Comparison of ENCODE assay signal across 9 cellular contexts in the genomic region with DNA sequence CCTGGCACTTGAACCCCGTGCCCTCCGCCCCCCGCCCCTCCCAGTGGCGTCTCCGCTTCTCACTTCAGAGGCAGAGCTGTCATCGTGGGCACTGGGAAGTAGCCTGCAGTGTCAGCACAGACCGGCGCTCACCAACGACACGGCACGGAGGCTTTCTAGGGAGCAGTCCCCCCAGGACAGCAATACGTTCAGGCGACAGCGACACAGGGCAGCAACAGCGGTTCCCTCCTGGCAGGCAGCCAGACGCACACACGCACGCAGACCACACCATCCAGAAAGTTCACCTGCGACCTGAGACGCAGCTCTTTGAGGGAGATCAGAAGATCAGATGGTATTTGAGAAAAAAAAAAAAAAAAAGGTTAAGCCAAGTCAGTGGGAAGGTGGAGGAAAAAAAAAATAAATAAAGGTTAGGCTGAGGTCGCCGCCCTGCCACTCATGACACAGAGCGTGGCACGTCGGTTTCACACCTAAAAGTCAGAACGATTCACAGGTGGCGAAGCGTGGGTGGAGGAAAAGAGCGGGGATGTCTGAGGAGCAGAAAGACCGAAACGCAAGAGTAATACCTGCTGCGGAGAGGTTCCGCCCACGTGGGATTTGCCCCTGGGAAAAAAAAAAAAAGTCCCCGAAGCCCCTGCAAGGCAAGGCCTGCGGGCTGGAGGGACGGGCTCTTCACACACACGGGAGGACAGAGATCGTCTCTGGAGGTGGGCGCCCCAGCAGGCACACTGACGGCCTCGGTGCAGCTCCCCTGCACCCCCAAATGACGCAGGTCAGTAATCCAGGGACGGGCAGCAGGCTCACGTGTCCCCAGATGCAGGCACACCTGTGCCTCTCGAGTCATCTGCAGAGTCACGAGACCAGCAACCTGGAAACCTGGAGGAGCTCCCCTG.
A peak's percentile ranks its signal among the peaks of the same experiment; 100 is the strongest.
DNase-seq lines count a peak whose midpoint lies in the region; ATAC-seq and TF ChIP-seq lines count a peak whose summit lies in the region.
"Had no signal": no experiment of that assay in that cellular context is flagged by ENCODE, and none has a peak within 500 bp of the region (broad histone marks: within the 10 kb centered on the region; RNA-seq: fewer than 3 reads in every experiment).

No MANE protein-coding gene starts in this region.

- TF ChIP-seq CTCF in MM.1S (IDR thresholded peaks at IDR 0.05; ENCODE audit: low read length) (no peak), uterus (IDR thresholded peaks at IDR 0.05) (no peak)

- H3K27ac Mint-ChIP-seq in activated T-helper 17 cell treated with anti-CD3 and anti-CD28 coated beads, Interleukin-2, amount 50 U/mL, for 72 hours = peak overlapping the region; percentile 84

- ATAC-seq in activated T-helper 17 cell treated with anti-CD3 and anti-CD28 coated beads, Interleukin-2, amount 50 U/mL, for 72 hours (replicated peaks) = peak; percentile 86
- ATAC-seq in HG02938 (IDR thresholded peaks at IDR 0.05; ENCODE audit: unreplicated experiment) = no peak
- ATAC-seq: A549 had no signal

- peak overlapping the region; percentile 98 for H3K4me2 ChIP-seq in MM.1S (ENCODE audit: low read depth, low read length)
- H3K4me2 ChIP-seq: A549 had no signal

- no peak overlapping the region for H2AFZ ChIP-seq in MM.1S (ENCODE audit: low read length)

- H3K9me3 ChIP-seq in MM.1S (replicated peaks; ENCODE audit: insufficient read depth, low read length) (no peaks in the 10 kb centered on the region), uterus (no peaks in the 10 kb centered on the region)
- H3K9me3 ChIP-seq: A549 had no signal

- H3K4me1 ChIP-seq in MM.1S (ENCODE audit: low read length) = peaks cover 25% of the 10 kb centered on the region
- no peaks in the 10 kb centered on the region for H3K4me1 ChIP-seq in uterus

- H3K27me3 ChIP-seq in MM.1S (replicated peaks; ENCODE audit: insufficient read depth, low read length) (no peaks in the 10 kb centered on the region), uterus (no peaks in the 10 kb centered on the region)

- H3K4me1 Mint-ChIP-seq in activated T-helper 17 cell treated with anti-CD3 and anti-CD28 coated beads, Interleukin-2, amount 50 U/mL, for 72 hours = peaks cover 16% of the 10 kb centered on the region

- no peaks in the 10 kb centered on the region for H3K36me3 ChIP-seq in MM.1S (replicated peaks; ENCODE audit: insufficient read depth, low read length)
- H3K36me3 ChIP-seq in uterus = no peaks in the 10 kb centered on the region

- DNase-seq in NCI-H1417 (lab: John Stamatoyannopoulos, UW) = peak; percentile 17 to 64 (median 31)
- DNase-seq in NCI-H1417 treated with DMSO at 0.1 percent for 48 hours (lab: John Stamatoyannopoulos, UW) = no peak
- DNase-seq in MM.1S = peak; percentile 96
- peak; percentile 82 to 89 for DNase-seq in stimulated activated CD4-positive, alpha-beta T cell treated with anti-CD3 and anti-CD28 coated beads, Interleukin-1b, Interleukin-23, amount 100 ng/mL, for 4 hours (ENCODE audit: low read depth in 2 of 2)
- no peak for DNase-seq in DMS153 treated with DMSO at 0.1 percent for 48 hours (lab: John Stamatoyannopoulos, UW; ENCODE audit: unreplicated experiment)
- DNase-seq in uterus = no peak

- intact Hi-C loops in uterus (cut with DNase I; ENCODE audit: low total_unique reads) = no loop called here

- peak overlapping the region; percentile 99 for H3K27ac ChIP-seq in MM.1S (ENCODE audit: low read length)
- no peak overlapping the region for H3K27ac ChIP-seq in uterus

- TF ChIP-seq POLR2A in uterus (IDR thresholded peaks at IDR 0.05) = no peak

- H3K4me3 Mint-ChIP-seq in activated T-helper 17 cell treated with anti-CD3 and anti-CD28 coated beads, Interleukin-2, amount 50 U/mL, for 72 hours = peak overlapping the region; percentile 79

- no peaks in the 10 kb centered on the region for H3K27me3 Mint-ChIP-seq in activated T-helper 17 cell treated with anti-CD3 and anti-CD28 coated beads, Interleukin-2, amount 50 U/mL, for 72 hours

- no peaks in the 10 kb centered on the region for H4K20me1 ChIP-seq in MM.1S (ENCODE audit: insufficient read depth, low read length)

- H3K4me3 ChIP-seq in MM.1S (ENCODE audit: low read length) (peak overlapping the region; percentile 62), uterus (no peak overlapping the region)
- H3K4me3 ChIP-seq: A549 had no signal

- no peaks in the 10 kb centered on the region for H3K9me3 Mint-ChIP-seq in activated T-helper 17 cell treated with anti-CD3 and anti-CD28 coated beads, Interleukin-2, amount 50 U/mL, for 72 hours

- peaks cover 45% of the 10 kb centered on the region for H3F3A ChIP-seq in MM.1S (ENCODE audit: insufficient read depth, low read length)

- peaks cover 7% of the 10 kb centered on the region for H3K36me3 Mint-ChIP-seq in activated T-helper 17 cell treated with anti-CD3 and anti-CD28 coated beads, Interleukin-2, amount 50 U/mL, for 72 hours (ENCODE audit: low read depth)

- H3K79me2 ChIP-seq in MM.1S (ENCODE audit: low read length) = peaks cover 32% of the 10 kb centered on the region

- H3K9me2 ChIP-seq in MM.1S (replicated peaks; ENCODE audit: insufficient read depth, low read length) = no peaks in the 10 kb centered on the region

- peak overlapping the region; percentile 85 for H3K9ac ChIP-seq in MM.1S (ENCODE audit: low read length)

Comparison
In these comparisons a context has a peak if more than half of its experiments do, and no peak if none do; other contexts are left out.
1. DNase-seq: peak in NCI-H1417 (3 of 3), MM.1S (single experiment) and stimulated activated CD4-positive, alpha-beta T cell treated with anti-CD3 and anti-CD28 coated beads, Interleukin-1b, Interleukin-23, amount 100 ng/mL, for 4 hours (2 of 2); none in NCI-H1417 treated with DMSO at 0.1 percent for 48 hours (single experiment), DMS153 treated with DMSO at 0.1 percent for 48 hours (single experiment) and uterus (0 of 2).